In genomic region chr10:71681977-71682376, GRCh38 we compare ENCODE assay signal across 8 cellular contexts. TPM values are rescaled to one million over a fixed set of nuclear protein-coding genes. Genes with fewer than 3 reads are reported as not detected.
"Had no signal": no experiment of that assay in that cellular context is flagged by ENCODE, and none has a peak within 500 bp of the region (broad histone marks: within the 10 kb centered on the region; RNA-seq: fewer than 3 reads in every experiment).

No MANE protein-coding gene starts in this region.

- H3K9me3 Mint-ChIP-seq: GM23338, H9, HFFc6 had no signal

- H3K27ac ChIP-seq: HL-60 had no signal

- H3K4me3 ChIP-seq: GM23338 had no signal

- H3K27ac Mint-ChIP-seq: GM23338, H9, HFFc6 had no signal

- DNase-seq: H9, HCEC 1CT, HFFc6, IMR-90, KBM-7 had no signal

- H3K4me3 Mint-ChIP-seq: GM23338, H9, HFFc6 had no signal

- ATAC-seq: GM23338 had no signal

RNA-seq across cellular contexts. Expression of gene C10orf105, which starts 37.6 kb away (rescaled TPM):
- total RNA-seq: HFFc6, HT1080 had no signal
- polyA plus RNA-seq: IMR-90 had no signal
